Comparison of ENCODE assay signal across 19 cellular contexts in genomic region chr16:90048737-90049330, GRCh38. TPM values are rescaled to one million over a fixed set of nuclear protein-coding genes. Genes with fewer than 3 reads are reported as not detected.
DNase-seq lines count a peak whose midpoint lies in the region; ATAC-seq, FAIRE-seq and TF ChIP-seq lines count a peak whose summit lies in the region.
"Had no signal": no experiment of that assay in that cellular context is flagged by ENCODE, and none has a peak within 500 bp of the region (broad histone marks: within the 10 kb centered on the region; RNA-seq: fewer than 3 reads in every experiment).

No MANE protein-coding gene starts in this region.

- H3K9ac ChIP-seq in astrocyte (ENCODE audit: low read length) (no peak overlapping the region), MM.1S (ENCODE audit: low read length) (no peak overlapping the region)

- H3K4me3 Mint-ChIP-seq in GM23338: peak overlapping the region; percentile 59; the same call in 1 of the 3 replicates
- H3K4me3 Mint-ChIP-seq in astrocyte (ENCODE audit: unreplicated experiment): no peak overlapping the region
- H3K4me3 Mint-ChIP-seq in mesothelial cell of epicardium: peak overlapping the region; percentile 55

- TF ChIP-seq CTCF in GM23338 (conservative IDR thresholded peaks at IDR 0.05; ENCODE audit: low read depth in 2 of 2): no peak
- TF ChIP-seq CTCF in astrocyte (IDR thresholded peaks at IDR 0.05; ENCODE audit: insufficient read depth, low read depth, low read length): no peak
- no peak for TF ChIP-seq CTCF in mesothelial cell of epicardium (IDR thresholded peaks at IDR 0.05; ENCODE audit: unreplicated experiment)
- TF ChIP-seq CTCF in ovary (IDR thresholded peaks at IDR 0.05): no peak
- no peak for TF ChIP-seq CTCF in MM.1S (IDR thresholded peaks at IDR 0.05; ENCODE audit: low read length)

- ATAC-seq in GM23338 (no peak), GM21367 (IDR thresholded peaks at IDR 0.05; ENCODE audit: unreplicated experiment) (no peak), left colon (no peak)

- H3K27me3 Mint-ChIP-seq in GM23338 (ENCODE audit: insufficient read depth, low read depth, poor library complexity) (peaks cover 20% of the 10 kb centered on the region), astrocyte (ENCODE audit: low read depth, unreplicated experiment) (peaks cover 9% of the 10 kb centered on the region), mesothelial cell of epicardium (ENCODE audit: low read depth) (no peaks in the 10 kb centered on the region)

- H3K4me3 ChIP-seq in GM23338: no peak overlapping the region
- H3K4me3 ChIP-seq in astrocyte (ENCODE audit: insufficient read depth, low read depth, low read length): no peak overlapping the region
- peak overlapping the region; percentile 8 for H3K4me3 ChIP-seq in ovary
- H3K4me3 ChIP-seq in MM.1S (ENCODE audit: low read length): no peak overlapping the region
- H3K4me3 ChIP-seq: SJCRH30 had no signal

- H3K27me3 ChIP-seq in GM23338 (ENCODE audit: insufficient read depth) (no peaks in the 10 kb centered on the region), astrocyte (ENCODE audit: insufficient read depth, low read length) (peaks cover 3% of the 10 kb centered on the region), ovary (no peaks in the 10 kb centered on the region), MM.1S (replicated peaks; ENCODE audit: insufficient read depth, low read length) (no peaks in the 10 kb centered on the region)
- H3K27me3 ChIP-seq: BE2C, SJCRH30 had no signal

- H3K4me1 Mint-ChIP-seq in GM23338 (peaks cover 10% of the 10 kb centered on the region; the same call in 2 of the 3 replicates), astrocyte (ENCODE audit: low read depth, unreplicated experiment) (no peaks in the 10 kb centered on the region), mesothelial cell of epicardium (peaks cover 15% of the 10 kb centered on the region)

- H3K36me3 ChIP-seq in GM23338 (ENCODE audit: insufficient read depth) (no peaks in the 10 kb centered on the region; the same call in 1 of the 2 replicates), astrocyte (ENCODE audit: insufficient read depth, low read length) (no peaks in the 10 kb centered on the region), ovary (no peaks in the 10 kb centered on the region), MM.1S (replicated peaks; ENCODE audit: insufficient read depth, low read length) (no peaks in the 10 kb centered on the region)
- H3K36me3 ChIP-seq: BE2C, SJCRH30 had no signal

- H2AFZ ChIP-seq in GM23338 (0 out of 2 replicates have a peak overlapping the region, but pooled peaks have one; percentile 14), astrocyte (ENCODE audit: low read depth, low read length) (no peak overlapping the region), MM.1S (ENCODE audit: low read length) (no peak overlapping the region)

- H3K9me2 ChIP-seq in GM23338 (ENCODE audit: insufficient read depth) (no peaks in the 10 kb centered on the region), MM.1S (replicated peaks; ENCODE audit: insufficient read depth, low read length) (no peaks in the 10 kb centered on the region)

- H3K4me2 ChIP-seq in GM23338 (no peak overlapping the region), astrocyte (ENCODE audit: low read length) (no peak overlapping the region), MM.1S (ENCODE audit: low read depth, low read length) (no peak overlapping the region)

- H3K4me1 ChIP-seq in GM23338 (ENCODE audit: insufficient read depth) (no peaks in the 10 kb centered on the region; the same call in 1 of the 2 replicates), astrocyte (ENCODE audit: insufficient read depth, low read length) (peaks cover 15% of the 10 kb centered on the region), ovary (ENCODE audit: insufficient read depth) (peaks cover 6% of the 10 kb centered on the region), MM.1S (ENCODE audit: low read length) (no peaks in the 10 kb centered on the region)
- H3K4me1 ChIP-seq: BE2C, SJCRH30 had no signal

- H3K36me3 Mint-ChIP-seq in GM23338 (ENCODE audit: low read depth): peaks cover 10% of the 10 kb centered on the region
- peaks cover 3% of the 10 kb centered on the region for H3K36me3 Mint-ChIP-seq in astrocyte (ENCODE audit: low read depth, unreplicated experiment)
- peaks cover 4% of the 10 kb centered on the region for H3K36me3 Mint-ChIP-seq in mesothelial cell of epicardium

- no peak for TF ChIP-seq POLR2A in ovary (IDR thresholded peaks at IDR 0.05)

- WGBS in ovary, 3 donors: 83 to 85% (median 85%) methylated on average over 19 of the region's 19 CpGs

- peaks cover 8% of the 10 kb centered on the region for H3F3A ChIP-seq in GM23338 (replicated peaks; ENCODE audit: low read depth)
- H3F3A ChIP-seq in MM.1S (ENCODE audit: insufficient read depth, low read length): no peaks in the 10 kb centered on the region

- no peak overlapping the region for H3K27ac Mint-ChIP-seq in GM23338
- H3K27ac Mint-ChIP-seq in astrocyte (ENCODE audit: unreplicated experiment): peak overlapping the region; percentile 26
- peak overlapping the region; percentile 71 for H3K27ac Mint-ChIP-seq in mesothelial cell of epicardium

- TF ChIP-seq EP300 in ovary (IDR thresholded peaks at IDR 0.05): no peak

- no peak for FAIRE-seq in astrocyte (lab: Jason Lieb, UNC)

- H3K79me2 ChIP-seq in GM23338 (replicated peaks; ENCODE audit: insufficient read depth) (no peaks in the 10 kb centered on the region), astrocyte (ENCODE audit: insufficient read depth, low read length) (no peaks in the 10 kb centered on the region), MM.1S (ENCODE audit: low read length) (no peaks in the 10 kb centered on the region)

- DNase-seq in GM23338 (ENCODE audit: low spot score): no peak
- no peak for DNase-seq in astrocyte (ENCODE audit: low read depth)
- DNase-seq in mesothelial cell of epicardium (ENCODE audit: low spot score in 2 of 2, unreplicated experiment in 2 of 2): no peak
- DNase-seq in ovary: no peak
- no peak for DNase-seq in MM.1S
- DNase-seq in left colon: no peak
- DNase-seq in activated CD8-positive, alpha-beta memory T cell treated with anti-CD3 and anti-CD28 coated beads for 24 hours: no peak
- DNase-seq: ACHN; BE2C; DMS 273 treated with DMSO at 0.1 percent for 48 hours; IMR-90; NCI-H1436 treated with DMSO at 0.1 percent for 48 hours; NCI-H2081 treated with DMSO at 0.1 percent for 48 hours; NK-92 treated with Interleukin-12 subunit alpha and Interleukin-12 subunit beta, amount 100 ng/mL, for 24 hours; SJCRH30 had no signal

- intact Hi-C loops in ovary (cut with DNase I) (loop anchor here in 1 of 4 donors (2.0 kb wide), 1 partner anchor 32 kb away; no protein-coding TSS in a partner anchor), left colon (cut with DNase I, micrococcal nuclease) (no loop called here)

- H4K20me1 ChIP-seq in GM23338 (replicated peaks; ENCODE audit: insufficient read depth) (no peaks in the 10 kb centered on the region), astrocyte (ENCODE audit: insufficient read depth, low read length) (peaks cover 4% of the 10 kb centered on the region), MM.1S (ENCODE audit: insufficient read depth, low read length) (no peaks in the 10 kb centered on the region)

- H3K9me3 Mint-ChIP-seq in GM23338 (peaks cover 17% of the 10 kb centered on the region), astrocyte (ENCODE audit: unreplicated experiment) (peaks cover 14% of the 10 kb centered on the region), mesothelial cell of epicardium (peaks cover 8% of the 10 kb centered on the region)

- H3K9me3 ChIP-seq in astrocyte (ENCODE audit: insufficient read depth, low read depth, low read length) (peaks cover under 1% of the 10 kb centered on the region), ovary (no peaks in the 10 kb centered on the region), MM.1S (replicated peaks; ENCODE audit: insufficient read depth, low read length) (no peaks in the 10 kb centered on the region)
- H3K9me3 ChIP-seq: BE2C, SJCRH30 had no signal

- H3K27ac ChIP-seq in GM23338 (ENCODE audit: low read depth): no peak overlapping the region
- no peak overlapping the region for H3K27ac ChIP-seq in astrocyte (ENCODE audit: low read depth, low read length)
- H3K27ac ChIP-seq in ovary: peak overlapping the region in 1 of 2 donors; percentile 54
- no peak overlapping the region for H3K27ac ChIP-seq in MM.1S (ENCODE audit: low read length)
- H3K27ac ChIP-seq: RWPE1, SJCRH30 had no signal

TF ChIP-seq in GM23338, 12 proteins besides CTCF, POLR2A, EP300 and RAD21 (continues in another document):
- TF ChIP-seq CREB1 (CRISPR knock-in tag; IDR thresholded peaks at IDR 0.05; ENCODE audit: low read depth): no peak

RNA-seq across cellular contexts. Expression of gene PRDM7, which starts 28.3 kb away (rescaled TPM):
- not detected in 2 replicates for total RNA-seq in GM23338 (2014; rRNA removed; shearing (Covaris generic))
- polyA plus RNA-seq in GM23338 (2016; fragmentation: Nextera tagmentation; extraction: Ambion mirVana): 0.08 TPM in 1 of 2 replicates, not detected in the other
- not detected in 2 replicates for total RNA-seq in astrocyte
- not detected in 3 replicates for total RNA-seq in mesothelial cell of epicardium
- not detected for total RNA-seq in ovary
- polyA plus RNA-seq in ovary: not detected
- total RNA-seq in left colon: not detected
- total RNA-seq: Daoy, H4, IMR-90, SJCRH30 had no signal
- polyA plus RNA-seq: IMR-90 had no signal

RNA-seq across cellular contexts. Expression of gene DBNDD1, which starts 29.6 kb away (rescaled TPM):
- total RNA-seq in GM23338 (2014; rRNA removed; shearing (Covaris generic)): 69.2 and 90.8 TPM in 2 replicates
- 62.5 and 63.3 TPM in 2 replicates for polyA plus RNA-seq in GM23338 (2016; fragmentation: Nextera tagmentation; extraction: Ambion mirVana)
- total RNA-seq in astrocyte: 18.1 and 24.0 TPM in 2 replicates
- 10.2 to 11.5 TPM (median 10.7 TPM) in 3 replicates for total RNA-seq in mesothelial cell of epicardium
- 1 to 10 TPM; 1.3 to 6.2 (median 2.5) TPM for total RNA-seq in ovary
- polyA plus RNA-seq in ovary: 1 to 10 TPM in 1 of 2 donors, under 1 TPM in 1; 0.97 to 1.5 TPM
- total RNA-seq in left colon: 1 to 10 TPM; 3.8 to 4.9 TPM
